11 cellular contexts compared by ENCODE assay signal in the genomic region with DNA sequence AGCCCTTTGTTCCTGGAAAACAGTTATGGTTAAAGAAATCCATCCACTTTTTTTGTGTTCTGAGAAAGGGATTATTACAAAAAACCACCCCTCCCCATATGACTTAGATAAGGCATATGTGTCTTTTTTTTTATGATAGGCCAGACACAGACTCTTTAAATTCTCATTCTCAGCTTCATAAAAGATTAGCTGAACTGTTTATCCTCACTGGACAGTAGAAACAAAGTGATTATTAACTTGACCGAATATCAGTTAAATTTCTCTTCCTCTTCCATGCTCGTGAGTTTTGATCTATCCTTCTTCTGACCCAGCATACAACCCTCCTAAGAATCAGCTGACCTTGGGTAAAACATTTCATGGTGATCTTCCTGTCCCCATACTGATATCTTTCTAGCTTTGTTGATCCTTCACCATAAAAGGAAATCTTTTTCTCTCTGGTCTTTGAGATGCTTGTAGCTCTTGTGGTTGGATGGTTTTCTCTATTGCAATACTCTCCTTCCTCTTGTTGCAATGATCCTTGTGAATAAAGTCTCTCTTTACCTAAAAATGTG. TPM values are rescaled to one million over a fixed set of nuclear protein-coding genes. Genes with fewer than 3 reads are reported as not detected.
DNase-seq lines count a peak whose midpoint lies in the region; ATAC-seq lines count a peak whose summit lies in the region.
"Had no signal": no experiment of that assay in that cellular context is flagged by ENCODE, and none has a peak within 500 bp of the region (broad histone marks: within the 10 kb centered on the region; RNA-seq: fewer than 3 reads in every experiment).

No MANE protein-coding gene starts in this region.

- no peak overlapping the region for H3K4me3 Mint-ChIP-seq in T-cell

- no peaks in the 10 kb centered on the region for H3K27me3 ChIP-seq in skeletal muscle tissue (ENCODE audit: control insufficient read depth in 3 of 3, insufficient read depth in 3 of 3, low read length in 3 of 3)

- CTCF ChIA-PET in T-cell (lab: Charles Lee): interaction anchor here (0.6 to 5.2 kb wide), 15 partner anchors 9 to 367 kb away, joined by 3 to 114 read pairs (median 4); a partner anchor contains a TSS

- H3K27ac ChIP-seq in skeletal muscle tissue (ENCODE audit: low read depth, low read length): peak overlapping the region; percentile 56

- H3K27me3 Mint-ChIP-seq in T-cell: no peaks in the 10 kb centered on the region
- H3K27me3 Mint-ChIP-seq: progenitor cell of endocrine pancreas had no signal

- no peaks in the 10 kb centered on the region for H3K9me3 ChIP-seq in skeletal muscle tissue (ENCODE audit: control insufficient read depth in 3 of 3, low read length in 3 of 3)

- no peak for DNase-seq in T-cell
- DNase-seq in C1 segment of cervical spinal cord (lab: John Stamatoyannopoulos, UW): no peak
- no peak for DNase-seq in NCI-H526 (lab: John Stamatoyannopoulos, UW)
- no peak for DNase-seq in ecto neural progenitor cell (ENCODE audit: low spot score)
- DNase-seq in NCI-H2196 treated with DMSO at 0.1 percent for 48 hours (lab: John Stamatoyannopoulos, UW; ENCODE audit: unreplicated experiment): no peak

- H3K4me1 Mint-ChIP-seq in T-cell: peaks cover 6 to 24% (median 19%) of the 10 kb centered on the region in 3 donors

- ATAC-seq in GM18520 (IDR thresholded peaks at IDR 0.05; ENCODE audit: unreplicated experiment) (peak; percentile 38), HG02588 (IDR thresholded peaks at IDR 0.05; ENCODE audit: unreplicated experiment) (peak; percentile 49), T-cell (replicated peaks in 1 of 4) (peak; percentile 40 to 59 (median 52))

- H3K27ac Mint-ChIP-seq in T-cell: no peak overlapping the region
- H3K27ac Mint-ChIP-seq: progenitor cell of endocrine pancreas had no signal

- POLR2A ChIA-PET in T-cell (lab: Charles Lee): interaction anchor here (0.7 to 1.2 kb wide), 4 partner anchors 11 to 24 kb away, joined by 3 to 4 read pairs (median 3); no protein-coding TSS in a partner anchor

- peaks cover 11% of the 10 kb centered on the region for H3K36me3 Mint-ChIP-seq in T-cell

- no peak overlapping the region for H3K9ac ChIP-seq in skeletal muscle tissue (ENCODE audit: low read depth in 1 of 3, low read length in 3 of 3)

- H3K4me1 ChIP-seq in skeletal muscle tissue (ENCODE audit: control insufficient read depth in 3 of 3, insufficient read depth in 3 of 3, low read length in 3 of 3): no peaks in the 10 kb centered on the region

- H3K9me3 Mint-ChIP-seq in T-cell: no peaks in the 10 kb centered on the region

- H3K4me3 ChIP-seq in skeletal muscle tissue (ENCODE audit: low read length in 3 of 3): peak overlapping the region in 1 of 3 donors; percentile 54

- H3K36me3 ChIP-seq in skeletal muscle tissue (ENCODE audit: control insufficient read depth in 3 of 3, insufficient read depth in 3 of 3, low read length in 3 of 3): no peaks in the 10 kb centered on the region

RNA-seq across cellular contexts. Expression of a gene that starts 26.2 kb away (rescaled TPM):
- total RNA-seq in T-cell (not detected), skeletal muscle tissue (not detected)
- total RNA-seq: T-helper 1 cell treated with Interleukin-12 subunit alpha and Interleukin-12 subunit beta and Interleukin-4 antibody, amounts not matched to agents 30 ng/mL and 1 ng/mL, for 36 hours had no signal

RNA-seq across cellular contexts. Expression of a gene that starts 37.3 kb away (rescaled TPM):
- total RNA-seq in T-cell (not detected), skeletal muscle tissue (not detected)
- total RNA-seq: dermis microvascular lymphatic vessel endothelial cell; progenitor cell of endocrine pancreas; T-helper 1 cell treated with Interleukin-12 subunit alpha and Interleukin-12 subunit beta and Interleukin-4 antibody, amounts not matched to agents 30 ng/mL and 1 ng/mL, for 36 hours had no signal

RNA-seq across cellular contexts. Expression of a gene that starts 53.9 kb away (rescaled TPM):
- total RNA-seq in T-cell (under 1 TPM in 1 of 5 donors, not detected in 4; 0.35 TPM), skeletal muscle tissue (under 0.01 TPM)
